ENCODE assay signal across 8 cellular contexts in genomic region chr5:132419517-132420468, GRCh38. TPM values are rescaled to one million over a fixed set of nuclear protein-coding genes. Genes with fewer than 3 reads are reported as not detected.
A peak's percentile ranks its signal among the peaks of the same experiment; 100 is the strongest.
DNase-seq lines count a peak whose midpoint lies in the region; ATAC-seq lines count a peak whose summit lies in the region.

No MANE protein-coding gene starts in this region.

- DNase-seq in DMS114 treated with DMSO at 0.1 percent for 48 hours (lab: John Stamatoyannopoulos, UW; ENCODE audit: unreplicated experiment), result peak; percentile 87
- peak; percentile 41 for DNase-seq in NCI-H82 treated with DMSO at 0.1 percent for 48 hours (lab: John Stamatoyannopoulos, UW; ENCODE audit: unreplicated experiment)
- DNase-seq in activated CD4-positive, alpha-beta memory T cell treated with anti-CD3 and anti-CD28 coated beads for 36 hours, result peak; percentile 78
- DNase-seq in effector CD8-positive, alpha-beta T cell (lab: John Stamatoyannopoulos, UW), result peak; percentile 58
- peak; percentile 86 for DNase-seq in medulla oblongata (ENCODE audit: extremely low spot score)
- DNase-seq in stimulated activated naive CD4-positive, alpha-beta T cell (lab: John Stamatoyannopoulos, UW), result peak; percentile 37 to 71 (median 56)

- POLR2A ChIA-PET in activated CD4-positive, alpha-beta memory T cell treated with anti-CD3 and anti-CD28 coated beads for 36 hours (lab: Charles Lee), result interaction anchor here (0.6 to 1.7 kb wide), 13 partner anchors 12 to 76 kb away, joined by 3 to 16 read pairs (median 7); partner anchors contain the start of gene IRF1

- H3K4me1 Mint-ChIP-seq in activated CD4-positive, alpha-beta memory T cell treated with anti-CD3 and anti-CD28 coated beads for 36 hours (ENCODE audit: low read depth), result peaks cover 89% of the 10 kb centered on the region

- peaks cover 26% of the 10 kb centered on the region for H3K36me3 Mint-ChIP-seq in activated CD4-positive, alpha-beta memory T cell treated with anti-CD3 and anti-CD28 coated beads for 36 hours

- ATAC-seq in HG03175 (IDR thresholded peaks at IDR 0.05; ENCODE audit: unreplicated experiment) (peak; percentile 42), GM21423 (IDR thresholded peaks at IDR 0.05; ENCODE audit: unreplicated experiment) (no peak)

- H3K27ac Mint-ChIP-seq in activated CD4-positive, alpha-beta memory T cell treated with anti-CD3 and anti-CD28 coated beads for 36 hours, result peak overlapping the region; percentile 83

- H3K27me3 Mint-ChIP-seq in activated CD4-positive, alpha-beta memory T cell treated with anti-CD3 and anti-CD28 coated beads for 36 hours, result no peaks in the 10 kb centered on the region

- H3K4me3 Mint-ChIP-seq in activated CD4-positive, alpha-beta memory T cell treated with anti-CD3 and anti-CD28 coated beads for 36 hours, result peak overlapping the region; percentile 15

- CTCF ChIA-PET in activated CD4-positive, alpha-beta memory T cell treated with anti-CD3 and anti-CD28 coated beads for 36 hours (lab: Charles Lee), result interaction anchor here (0.8 to 3.3 kb wide), 28 partner anchors 9 to 222 kb away, joined by 3 to 46 read pairs (median 6); partner anchors contain the start of gene IRF1

- H3K9me3 Mint-ChIP-seq in activated CD4-positive, alpha-beta memory T cell treated with anti-CD3 and anti-CD28 coated beads for 36 hours, result no peaks in the 10 kb centered on the region

- intact Hi-C loops in activated CD4-positive, alpha-beta memory T cell treated with anti-CD3 and anti-CD28 coated beads for 36 hours (cut with micrococcal nuclease), result loop anchor here (10.0 kb wide), 2 partner anchors 785 to 885 kb away; partner anchors contain the start of gene RAPGEF6

RNA-seq across cellular contexts. Expression of gene SLC22A5, which starts 50.3 kb away (rescaled TPM):
- 1 to 10 TPM; 2.8 to 3.6 TPM for total RNA-seq in activated CD4-positive, alpha-beta memory T cell treated with anti-CD3 and anti-CD28 coated beads for 36 hours
